In the genomic region with DNA sequence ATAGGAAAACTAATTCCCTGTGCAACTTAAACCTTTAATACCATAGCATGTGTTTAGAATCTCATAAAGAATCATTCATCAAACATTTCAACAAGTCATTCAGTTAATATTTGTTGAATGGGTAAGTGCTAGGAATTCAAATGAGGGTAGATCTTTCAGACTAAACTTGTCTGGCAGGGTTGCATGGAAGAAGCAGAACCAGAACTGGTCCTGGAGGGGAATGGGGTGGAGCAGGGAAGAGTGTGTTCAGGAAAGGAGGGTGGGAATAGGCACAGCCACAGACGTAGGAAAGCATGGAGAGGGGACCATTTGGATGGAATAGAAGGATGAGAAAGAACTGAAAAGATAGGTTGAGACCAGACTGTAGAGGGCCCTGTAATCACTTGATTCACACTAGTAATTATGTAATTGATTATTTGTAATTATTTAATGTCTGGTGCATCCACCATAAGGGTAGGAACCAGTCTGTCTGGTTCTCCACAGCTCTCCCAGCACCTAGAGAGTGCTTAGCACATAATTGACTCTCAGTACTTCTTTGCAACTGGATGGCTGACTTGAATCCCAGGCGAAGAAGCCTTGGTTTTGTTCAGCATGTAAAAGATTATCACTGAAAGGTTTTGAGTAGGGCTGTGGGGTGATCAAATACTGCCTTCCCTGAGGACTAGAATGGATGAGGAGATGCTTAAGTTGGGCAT, we compare ENCODE assay signal across 2 cellular contexts.
TF ChIP-seq lines count a peak whose summit lies in the region.

No MANE protein-coding gene starts in this region.

TF ChIP-seq in A549, 52 proteins besides CTCF, POLR2A, EP300 and RAD21:
- no peak for TF ChIP-seq SREBF2 (IDR thresholded peaks at IDR 0.05)
- no peak for TF ChIP-seq MYC (IDR thresholded peaks at IDR 0.05; ENCODE audit: borderline replicate concordance, low read length)
- no peak for TF ChIP-seq TP53 (CRISPR knock-in tag; IDR thresholded peaks at IDR 0.05)
- no peak for TF ChIP-seq KDM1A (IDR thresholded peaks at IDR 0.05; ENCODE audit: low read depth)
- no peak for TF ChIP-seq HEYL (CRISPR knock-in tag; IDR thresholded peaks at IDR 0.05)
- no peak for TF ChIP-seq CEBPB (IDR thresholded peaks at IDR 0.05)
- TF ChIP-seq ZFP36 (IDR thresholded peaks at IDR 0.05; ENCODE audit: borderline replicate concordance, partially characterized antibody), result no peak
- TF ChIP-seq NR3C1 (IDR thresholded peaks at IDR 0.05), result no peak
- no peak for TF ChIP-seq TFCP2L1 (CRISPR knock-in tag; IDR thresholded peaks at IDR 0.05)
- TF ChIP-seq HOXB13 (CRISPR knock-in tag; IDR thresholded peaks at IDR 0.05; ENCODE audit: low read depth), result no peak
- no peak for TF ChIP-seq RNF2 (IDR thresholded peaks at IDR 0.05; ENCODE audit: borderline replicate concordance, low read depth)
- TF ChIP-seq CHD2 (IDR thresholded peaks at IDR 0.05; ENCODE audit: low read length, partially characterized antibody), result no peak
- TF ChIP-seq, protein P1, sequence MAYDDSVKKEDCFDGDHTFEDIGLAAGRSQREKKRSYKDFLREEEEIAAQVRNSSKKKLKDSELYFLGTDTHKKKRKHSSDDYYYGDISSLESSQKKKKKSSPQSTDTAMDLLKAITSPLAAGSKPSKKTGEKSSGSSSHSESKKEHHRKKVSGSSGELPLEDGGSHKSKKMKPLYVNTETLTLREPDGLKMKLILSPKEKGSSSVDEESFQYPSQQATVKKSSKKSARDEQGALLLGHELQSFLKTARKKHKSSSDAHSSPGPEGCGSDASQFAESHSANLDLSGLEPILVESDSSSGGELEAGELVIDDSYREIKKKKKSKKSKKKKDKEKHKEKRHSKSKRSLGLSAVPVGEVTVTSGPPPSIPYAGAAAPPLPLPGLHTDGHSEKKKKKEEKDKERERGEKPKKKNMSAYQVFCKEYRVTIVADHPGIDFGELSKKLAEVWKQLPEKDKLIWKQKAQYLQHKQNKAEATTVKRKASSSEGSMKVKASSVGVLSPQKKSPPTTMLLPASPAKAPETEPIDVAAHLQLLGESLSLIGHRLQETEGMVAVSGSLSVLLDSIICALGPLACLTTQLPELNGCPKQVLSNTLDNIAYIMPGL (CRISPR knock-in tag; IDR thresholded peaks at IDR 0.05; ENCODE audit: borderline replicate concordance), result no peak
- TF ChIP-seq, protein P2, sequence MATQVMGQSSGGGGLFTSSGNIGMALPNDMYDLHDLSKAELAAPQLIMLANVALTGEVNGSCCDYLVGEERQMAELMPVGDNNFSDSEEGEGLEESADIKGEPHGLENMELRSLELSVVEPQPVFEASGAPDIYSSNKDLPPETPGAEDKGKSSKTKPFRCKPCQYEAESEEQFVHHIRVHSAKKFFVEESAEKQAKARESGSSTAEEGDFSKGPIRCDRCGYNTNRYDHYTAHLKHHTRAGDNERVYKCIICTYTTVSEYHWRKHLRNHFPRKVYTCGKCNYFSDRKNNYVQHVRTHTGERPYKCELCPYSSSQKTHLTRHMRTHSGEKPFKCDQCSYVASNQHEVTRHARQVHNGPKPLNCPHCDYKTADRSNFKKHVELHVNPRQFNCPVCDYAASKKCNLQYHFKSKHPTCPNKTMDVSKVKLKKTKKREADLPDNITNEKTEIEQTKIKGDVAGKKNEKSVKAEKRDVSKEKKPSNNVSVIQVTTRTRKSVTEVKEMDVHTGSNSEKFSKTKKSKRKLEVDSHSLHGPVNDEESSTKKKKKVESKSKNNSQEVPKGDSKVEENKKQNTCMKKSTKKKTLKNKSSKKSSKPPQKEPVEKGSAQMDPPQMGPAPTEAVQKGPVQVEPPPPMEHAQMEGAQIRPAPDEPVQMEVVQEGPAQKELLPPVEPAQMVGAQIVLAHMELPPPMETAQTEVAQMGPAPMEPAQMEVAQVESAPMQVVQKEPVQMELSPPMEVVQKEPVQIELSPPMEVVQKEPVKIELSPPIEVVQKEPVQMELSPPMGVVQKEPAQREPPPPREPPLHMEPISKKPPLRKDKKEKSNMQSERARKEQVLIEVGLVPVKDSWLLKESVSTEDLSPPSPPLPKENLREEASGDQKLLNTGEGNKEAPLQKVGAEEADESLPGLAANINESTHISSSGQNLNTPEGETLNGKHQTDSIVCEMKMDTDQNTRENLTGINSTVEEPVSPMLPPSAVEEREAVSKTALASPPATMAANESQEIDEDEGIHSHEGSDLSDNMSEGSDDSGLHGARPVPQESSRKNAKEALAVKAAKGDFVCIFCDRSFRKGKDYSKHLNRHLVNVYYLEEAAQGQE (IDR thresholded peaks at IDR 0.05), result no peak
- TF ChIP-seq ZNF302 (CRISPR knock-in tag; IDR thresholded peaks at IDR 0.05), result no peak
- TF ChIP-seq, protein P3, sequence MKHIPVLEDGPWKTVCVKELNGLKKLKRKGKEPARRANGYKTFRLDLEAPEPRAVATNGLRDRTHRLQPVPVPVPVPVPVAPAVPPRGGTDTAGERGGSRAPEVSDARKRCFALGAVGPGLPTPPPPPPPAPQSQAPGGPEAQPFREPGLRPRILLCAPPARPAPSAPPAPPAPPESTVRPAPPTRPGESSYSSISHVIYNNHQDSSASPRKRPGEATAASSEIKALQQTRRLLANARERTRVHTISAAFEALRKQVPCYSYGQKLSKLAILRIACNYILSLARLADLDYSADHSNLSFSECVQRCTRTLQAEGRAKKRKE (CRISPR knock-in tag; IDR thresholded peaks at IDR 0.05; ENCODE audit: low read depth), result no peak
- no peak for TF ChIP-seq NPAS2 (CRISPR knock-in tag; IDR thresholded peaks at IDR 0.05; ENCODE audit: borderline replicate concordance)

TF ChIP-seq in GM23338, 12 proteins besides CTCF, POLR2A, EP300 and RAD21:
- TF ChIP-seq ZNF331 (CRISPR knock-in tag; IDR thresholded peaks at IDR 0.05; ENCODE audit: low read depth) (no peak), ZNF114 (CRISPR knock-in tag; IDR thresholded peaks at IDR 0.05) (no peak), JUNB (IDR thresholded peaks at IDR 0.05; ENCODE audit: unreplicated experiment) (no peak), CREB1 (CRISPR knock-in tag; IDR thresholded peaks at IDR 0.05; ENCODE audit: low read depth) (no peak), NANOG (IDR thresholded peaks at IDR 0.05; ENCODE audit: borderline replicate concordance) (no peak), POLR2AphosphoS5 (IDR thresholded peaks at IDR 0.05; ENCODE audit: low read depth) (no peak), EZH2phosphoT487 (IDR thresholded peaks at IDR 0.05; ENCODE audit: unreplicated experiment) (no peak), STAT1 (IDR thresholded peaks at IDR 0.05; ENCODE audit: unreplicated experiment) (no peak), EZH2 (IDR thresholded peaks at IDR 0.05; ENCODE audit: low read depth, unreplicated experiment) (no peak)
- TF ChIP-seq, protein P4, sequence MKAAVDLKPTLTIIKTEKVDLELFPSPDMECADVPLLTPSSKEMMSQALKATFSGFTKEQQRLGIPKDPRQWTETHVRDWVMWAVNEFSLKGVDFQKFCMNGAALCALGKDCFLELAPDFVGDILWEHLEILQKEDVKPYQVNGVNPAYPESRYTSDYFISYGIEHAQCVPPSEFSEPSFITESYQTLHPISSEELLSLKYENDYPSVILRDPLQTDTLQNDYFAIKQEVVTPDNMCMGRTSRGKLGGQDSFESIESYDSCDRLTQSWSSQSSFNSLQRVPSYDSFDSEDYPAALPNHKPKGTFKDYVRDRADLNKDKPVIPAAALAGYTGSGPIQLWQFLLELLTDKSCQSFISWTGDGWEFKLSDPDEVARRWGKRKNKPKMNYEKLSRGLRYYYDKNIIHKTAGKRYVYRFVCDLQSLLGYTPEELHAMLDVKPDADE (IDR thresholded peaks at IDR 0.05), result no peak
- TF ChIP-seq, protein P5, sequence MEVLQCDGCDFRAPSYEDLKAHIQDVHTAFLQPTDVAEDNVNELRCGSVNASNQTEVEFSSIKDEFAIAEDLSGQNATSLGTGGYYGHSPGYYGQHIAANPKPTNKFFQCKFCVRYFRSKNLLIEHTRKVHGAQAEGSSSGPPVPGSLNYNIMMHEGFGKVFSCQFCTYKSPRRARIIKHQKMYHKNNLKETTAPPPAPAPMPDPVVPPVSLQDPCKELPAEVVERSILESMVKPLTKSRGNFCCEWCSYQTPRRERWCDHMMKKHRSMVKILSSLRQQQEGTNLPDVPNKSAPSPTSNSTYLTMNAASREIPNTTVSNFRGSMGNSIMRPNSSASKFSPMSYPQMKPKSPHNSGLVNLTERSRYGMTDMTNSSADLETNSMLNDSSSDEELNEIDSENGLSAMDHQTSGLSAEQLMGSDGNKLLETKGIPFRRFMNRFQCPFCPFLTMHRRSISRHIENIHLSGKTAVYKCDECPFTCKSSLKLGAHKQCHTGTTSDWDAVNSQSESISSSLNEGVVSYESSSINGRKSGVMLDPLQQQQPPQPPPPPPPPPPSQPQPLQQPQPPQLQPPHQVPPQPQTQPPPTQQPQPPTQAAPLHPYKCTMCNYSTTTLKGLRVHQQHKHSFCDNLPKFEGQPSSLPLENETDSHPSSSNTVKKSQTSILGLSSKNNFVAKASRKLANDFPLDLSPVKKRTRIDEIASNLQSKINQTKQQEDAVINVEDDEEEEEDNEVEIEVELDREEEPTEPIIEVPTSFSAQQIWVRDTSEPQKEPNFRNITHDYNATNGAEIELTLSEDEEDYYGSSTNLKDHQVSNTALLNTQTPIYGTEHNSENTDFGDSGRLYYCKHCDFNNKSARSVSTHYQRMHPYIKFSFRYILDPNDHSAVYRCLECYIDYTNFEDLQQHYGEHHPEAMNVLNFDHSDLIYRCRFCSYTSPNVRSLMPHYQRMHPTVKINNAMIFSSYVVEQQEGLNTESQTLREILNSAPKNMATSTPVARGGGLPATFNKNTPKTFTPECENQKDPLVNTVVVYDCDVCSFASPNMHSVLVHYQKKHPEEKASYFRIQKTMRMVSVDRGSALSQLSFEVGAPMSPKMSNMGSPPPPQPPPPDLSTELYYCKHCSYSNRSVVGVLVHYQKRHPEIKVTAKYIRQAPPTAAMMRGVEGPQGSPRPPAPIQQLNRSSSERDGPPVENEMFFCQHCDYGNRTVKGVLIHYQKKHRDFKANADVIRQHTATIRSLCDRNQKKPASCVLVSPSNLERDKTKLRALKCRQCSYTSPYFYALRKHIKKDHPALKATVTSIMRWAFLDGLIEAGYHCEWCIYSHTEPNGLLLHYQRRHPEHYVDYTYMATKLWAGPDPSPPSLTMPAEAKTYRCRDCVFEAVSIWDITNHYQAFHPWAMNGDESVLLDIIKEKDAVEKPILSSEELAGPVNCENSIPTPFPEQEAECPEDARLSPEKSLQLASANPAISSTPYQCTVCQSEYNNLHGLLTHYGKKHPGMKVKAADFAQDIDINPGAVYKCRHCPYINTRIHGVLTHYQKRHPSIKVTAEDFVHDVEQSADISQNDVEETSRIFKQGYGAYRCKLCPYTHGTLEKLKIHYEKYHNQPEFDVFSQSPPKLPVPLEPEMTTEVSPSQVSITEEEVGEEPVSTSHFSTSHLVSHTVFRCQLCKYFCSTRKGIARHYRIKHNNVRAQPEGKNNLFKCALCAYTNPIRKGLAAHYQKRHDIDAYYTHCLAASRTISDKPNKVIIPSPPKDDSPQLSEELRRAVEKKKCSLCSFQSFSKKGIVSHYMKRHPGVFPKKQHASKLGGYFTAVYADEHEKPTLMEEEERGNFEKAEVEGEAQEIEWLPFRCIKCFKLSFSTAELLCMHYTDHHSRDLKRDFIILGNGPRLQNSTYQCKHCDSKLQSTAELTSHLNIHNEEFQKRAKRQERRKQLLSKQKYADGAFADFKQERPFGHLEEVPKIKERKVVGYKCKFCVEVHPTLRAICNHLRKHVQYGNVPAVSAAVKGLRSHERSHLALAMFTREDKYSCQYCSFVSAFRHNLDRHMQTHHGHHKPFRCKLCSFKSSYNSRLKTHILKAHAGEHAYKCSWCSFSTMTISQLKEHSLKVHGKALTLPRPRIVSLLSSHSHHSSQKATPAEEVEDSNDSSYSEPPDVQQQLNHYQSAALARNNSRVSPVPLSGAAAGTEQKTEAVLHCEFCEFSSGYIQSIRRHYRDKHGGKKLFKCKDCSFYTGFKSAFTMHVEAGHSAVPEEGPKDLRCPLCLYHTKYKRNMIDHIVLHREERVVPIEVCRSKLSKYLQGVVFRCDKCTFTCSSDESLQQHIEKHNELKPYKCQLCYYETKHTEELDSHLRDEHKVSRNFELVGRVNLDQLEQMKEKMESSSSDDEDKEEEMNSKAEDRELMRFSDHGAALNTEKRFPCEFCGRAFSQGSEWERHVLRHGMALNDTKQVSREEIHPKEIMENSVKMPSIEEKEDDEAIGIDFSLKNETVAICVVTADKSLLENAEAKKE (CRISPR knock-in tag; IDR thresholded peaks at IDR 0.05), result no peak
- TF ChIP-seq, protein P2 (IDR thresholded peaks at IDR 0.05; ENCODE audit: unreplicated experiment), result no peak
